ENCODE assay signal across 2 cellular contexts in genomic region chr19:16875584-16876555, GRCh38.
TF ChIP-seq lines count a peak whose summit lies in the region.

No MANE protein-coding gene starts in this region.

TF ChIP-seq in HEK293, 187 proteins besides CTCF, POLR2A, EP300 and RAD21:
- TF ChIP-seq ZNF423 (tag by site-specific recombination; IDR thresholded peaks at IDR 0.05) (no peak), ZNF175 (tag by site-specific recombination; IDR thresholded peaks at IDR 0.05) (no peak), ZBTB17 (tag by site-specific recombination; IDR thresholded peaks at IDR 0.05) (peak; percentile 98), ZNF514 (tag by site-specific recombination; IDR thresholded peaks at IDR 0.05) (no peak)
TF ChIP-seq in HEK293: peak in this region for 1.

TF ChIP-seq in K562, 482 proteins besides CTCF, POLR2A, EP300 and RAD21:
- TF ChIP-seq TRIM24 (IDR thresholded peaks at IDR 0.05), result peak; percentile 30 to 60; a peak in 3 of 4 replicates
- no peak for TF ChIP-seq LCOR (CRISPR knock-in tag; IDR thresholded peaks at IDR 0.05)
- no peak for TF ChIP-seq HLTF (IDR thresholded peaks at IDR 0.05)
- no peak for TF ChIP-seq ZBTB40 (IDR thresholded peaks at IDR 0.05)
- no peak for TF ChIP-seq ZBTB40 (CRISPR knock-in tag; IDR thresholded peaks at IDR 0.05)
- TF ChIP-seq CEBPB (tag; IDR thresholded peaks at IDR 0.05), result no peak
- TF ChIP-seq MAX (CRISPR knock-in tag; IDR thresholded peaks at IDR 0.05), result peak; percentile 26; the same call in 1 of the 2 replicates
- 0 out of 2 replicates have a peak, but pooled peaks have one; percentile 16 for TF ChIP-seq POLR2G (IDR thresholded peaks at IDR 0.05; ENCODE audit: low read depth, low read length)
- TF ChIP-seq SETDB1 (IDR thresholded peaks at IDR 0.05; ENCODE audit: low read length), result no peak
- TF ChIP-seq TAF15 (IDR thresholded peaks at IDR 0.05; ENCODE audit: low read depth, low read length), result no peak
- TF ChIP-seq REST (CRISPR knock-in tag; IDR thresholded peaks at IDR 0.05; ENCODE audit: low read depth), result no peak
- TF ChIP-seq ZFX (CRISPR knock-in tag; IDR thresholded peaks at IDR 0.05), result no peak
- TF ChIP-seq BRD9 (IDR thresholded peaks at IDR 0.05; ENCODE audit: low read depth, partially characterized antibody), result no peak
- TF ChIP-seq TBP (optimal IDR thresholded peaks at IDR 0.05; ENCODE audit: low read depth, low read length), result no peak
- no peak for TF ChIP-seq MEF2D (tag; conservative IDR thresholded peaks at IDR 0.05; ENCODE audit: low read depth)
- TF ChIP-seq ZC3H8 (IDR thresholded peaks at IDR 0.05), result no peak
- no peak for TF ChIP-seq ZNF384 (IDR thresholded peaks at IDR 0.05; ENCODE audit: low read depth, low read length)
- TF ChIP-seq ZBTB9 (CRISPR knock-in tag; IDR thresholded peaks at IDR 0.05), result no peak
- TF ChIP-seq USF1 (CRISPR knock-in tag; IDR thresholded peaks at IDR 0.05), result no peak
- no peak for TF ChIP-seq NFIC (IDR thresholded peaks at IDR 0.05)
- TF ChIP-seq PCBP2 (IDR thresholded peaks at IDR 0.05; ENCODE audit: low read depth, low read length, poor library complexity, severe bottlenecking), result no peak
- no peak for TF ChIP-seq TARDBP (IDR thresholded peaks at IDR 0.05)
- TF ChIP-seq ZBTB33 (CRISPR knock-in tag; IDR thresholded peaks at IDR 0.05), result peak; percentile 91
- TF ChIP-seq TRIM28 (IDR thresholded peaks at IDR 0.05), result no peak
- TF ChIP-seq FOXA3 (CRISPR knock-in tag; conservative IDR thresholded peaks at IDR 0.05 in 1 of 2, IDR thresholded peaks at IDR 0.05 in 1 of 2), result no peak
- TF ChIP-seq TFAP4 (CRISPR knock-in tag; IDR thresholded peaks at IDR 0.05; ENCODE audit: borderline replicate concordance), result no peak
- TF ChIP-seq ZNF561 (CRISPR knock-in tag; conservative IDR thresholded peaks at IDR 0.05), result no peak
- no peak for TF ChIP-seq FOXM1 (IDR thresholded peaks at IDR 0.05; ENCODE audit: low read depth)
- TF ChIP-seq FOXM1 (CRISPR knock-in tag; IDR thresholded peaks at IDR 0.05; ENCODE audit: low read depth), result no peak
- no peak for TF ChIP-seq ZBTB26 (CRISPR knock-in tag; IDR thresholded peaks at IDR 0.05)
- TF ChIP-seq HDAC2 (IDR thresholded peaks at IDR 0.05), result no peak
